ENCODE assay signal across 18 cellular contexts in genomic region chr2:99710720-99711612, GRCh38.
DNase-seq lines count a peak whose midpoint lies in the region; ATAC-seq and TF ChIP-seq lines count a peak whose summit lies in the region.
"Had no signal": no experiment of that assay in that cellular context is flagged by ENCODE, and none has a peak within 500 bp of the region (broad histone marks: within the 10 kb centered on the region; RNA-seq: fewer than 3 reads in every experiment).

No MANE protein-coding gene starts in this region.

- TF ChIP-seq CTCF in glutamatergic neuron (IDR thresholded peaks at IDR 0.05; ENCODE audit: partially characterized antibody, unreplicated experiment) (no peak), nephron progenitor cell (IDR thresholded peaks at IDR 0.05) (no peak)

- H3K4me3 Mint-ChIP-seq in glutamatergic neuron (ENCODE audit: unreplicated experiment) (no peak overlapping the region), nephron progenitor cell (no peak overlapping the region)
- H3K4me3 Mint-ChIP-seq: activated CD4-positive, alpha-beta memory T cell treated with anti-CD3 and anti-CD28 coated beads for 36 hours had no signal

- peaks cover 35% of the 10 kb centered on the region for H3K4me1 Mint-ChIP-seq in glutamatergic neuron (ENCODE audit: low read depth, unreplicated experiment)
- H3K4me1 Mint-ChIP-seq in nephron progenitor cell: peaks cover 60% of the 10 kb centered on the region

- DNase-seq in AG08396 (ENCODE audit: low spot score) (peak; percentile 16), NCI-H1694 treated with DMSO at 0.1 percent for 48 hours (lab: John Stamatoyannopoulos, UW) (peak; percentile 85), glutamatergic neuron (peak; percentile 31), nephron progenitor cell (no peak), NCI-H1436 treated with DMSO at 0.1 percent for 48 hours (lab: John Stamatoyannopoulos, UW) (no peak), Kasumi-1 (lab: John Stamatoyannopoulos, UW) (no peak), NOMO-1 treated with dmso at 0.1 percent for 144 hours (lab: John Stamatoyannopoulos, UW; ENCODE audit: unreplicated experiment) (no peak)
- DNase-seq: activated CD4-positive, alpha-beta memory T cell treated with anti-CD3 and anti-CD28 coated beads for 36 hours; activated effector memory CD4-positive, alpha-beta T cell treated with anti-CD3 and anti-CD28 coated beads, Interleukin-2, amount 50 U/mL, for 16 hours; BE2C; brain microvascular endothelial cell; DMS79 treated with DMSO at 0.1 percent for 48 hours; GOT3; MM.1S; nucleus accumbens; T1000 had no signal

- H3K27me3 Mint-ChIP-seq in glutamatergic neuron (ENCODE audit: unreplicated experiment): peaks cover 2% of the 10 kb centered on the region
- peaks cover 6% of the 10 kb centered on the region for H3K27me3 Mint-ChIP-seq in nephron progenitor cell (ENCODE audit: low read depth, poor library complexity)
- H3K27me3 Mint-ChIP-seq: activated CD4-positive, alpha-beta memory T cell treated with anti-CD3 and anti-CD28 coated beads for 36 hours had no signal

- H3K36me3 Mint-ChIP-seq in glutamatergic neuron (ENCODE audit: unreplicated experiment) (no peaks in the 10 kb centered on the region), nephron progenitor cell (ENCODE audit: low read depth) (peaks cover 36% of the 10 kb centered on the region)
- H3K36me3 Mint-ChIP-seq: activated CD4-positive, alpha-beta memory T cell treated with anti-CD3 and anti-CD28 coated beads for 36 hours had no signal

- no peak for ATAC-seq in HG03565 (IDR thresholded peaks at IDR 0.05; ENCODE audit: unreplicated experiment)
- ATAC-seq: Panc1 had no signal

- H3K9me3 Mint-ChIP-seq in glutamatergic neuron (ENCODE audit: unreplicated experiment): peaks cover 6% of the 10 kb centered on the region
- peaks cover 17% of the 10 kb centered on the region for H3K9me3 Mint-ChIP-seq in nephron progenitor cell
- H3K9me3 Mint-ChIP-seq: activated CD4-positive, alpha-beta memory T cell treated with anti-CD3 and anti-CD28 coated beads for 36 hours had no signal

- H3K27ac Mint-ChIP-seq in glutamatergic neuron (ENCODE audit: unreplicated experiment): peak overlapping the region; percentile 24
- H3K27ac Mint-ChIP-seq in nephron progenitor cell: peak overlapping the region; percentile 24
- H3K27ac Mint-ChIP-seq: activated CD4-positive, alpha-beta memory T cell treated with anti-CD3 and anti-CD28 coated beads for 36 hours had no signal

Comparison
In these comparisons a context has a peak if more than half of its experiments do, and no peak if none do; other contexts are left out.
1. DNase-seq: peak in AG08396 (single experiment), NCI-H1694 treated with DMSO at 0.1 percent for 48 hours (single experiment) and glutamatergic neuron (single experiment); none in nephron progenitor cell (single experiment), NCI-H1436 treated with DMSO at 0.1 percent for 48 hours (single experiment), Kasumi-1 (0 of 2) and NOMO-1 treated with dmso at 0.1 percent for 144 hours (single experiment).